9 cellular contexts compared by ENCODE assay signal in genomic region chr11:128553662-128554392, GRCh38. TPM values are rescaled to one million over a fixed set of nuclear protein-coding genes. Genes with fewer than 3 reads are reported as not detected.
DNase-seq lines count a peak whose midpoint lies in the region; ATAC-seq and TF ChIP-seq lines count a peak whose summit lies in the region.
"Had no signal": no experiment of that assay in that cellular context is flagged by ENCODE, and none has a peak within 500 bp of the region (broad histone marks: within the 10 kb centered on the region; RNA-seq: fewer than 3 reads in every experiment).

No MANE protein-coding gene starts in this region.

- peaks cover 46 to 57% (median 53%) of the 10 kb centered on the region in 3 donors for H3K4me1 Mint-ChIP-seq in CD8-positive, alpha-beta memory T cell
- peaks cover 28 to 61% (median 54%) of the 10 kb centered on the region in 7 donors for H3K4me1 Mint-ChIP-seq in naive thymus-derived CD4-positive, alpha-beta T cell
- peaks cover 51% of the 10 kb centered on the region for H3K4me1 Mint-ChIP-seq in activated naive CD4-positive, alpha-beta T cell treated with anti-CD3 and anti-CD28 coated beads, Interleukin-2, amount 10 ng/mL, durations not matched to agents 7 days and 5 days

- no peaks in the 10 kb centered on the region for H3K27me3 Mint-ChIP-seq in CD8-positive, alpha-beta memory T cell
- H3K27me3 Mint-ChIP-seq in naive thymus-derived CD4-positive, alpha-beta T cell, result no peaks in the 10 kb centered on the region
- H3K27me3 Mint-ChIP-seq in activated naive CD4-positive, alpha-beta T cell treated with anti-CD3 and anti-CD28 coated beads, Interleukin-2, amount 10 ng/mL, durations not matched to agents 7 days and 5 days, result no peaks in the 10 kb centered on the region

- TF ChIP-seq CTCF in cardiac fibroblast (IDR thresholded peaks at IDR 0.05; ENCODE audit: low read depth, low read length), result peak; percentile 18

- intact Hi-C loops in naive thymus-derived CD4-positive, alpha-beta T cell (cut with micrococcal nuclease), result no loop called here

- no peak for ATAC-seq in naive thymus-derived CD4-positive, alpha-beta T cell
- ATAC-seq in HG03457 (IDR thresholded peaks at IDR 0.05; ENCODE audit: unreplicated experiment) (no peak), HG02870 (IDR thresholded peaks at IDR 0.05; ENCODE audit: unreplicated experiment) (no peak)

- no peaks in the 10 kb centered on the region for H3K36me3 ChIP-seq in CD8-positive, alpha-beta memory T cell (ENCODE audit: insufficient read depth, low read length)
- no peaks in the 10 kb centered on the region for H3K36me3 ChIP-seq in naive thymus-derived CD4-positive, alpha-beta T cell (ENCODE audit: control insufficient read depth in 2 of 3, insufficient read depth in 3 of 3, low read length in 3 of 3)

- POLR2A ChIA-PET in CD8-positive, alpha-beta memory T cell (lab: Charles Lee), result interaction anchor here (0.6 to 1.2 kb wide), 3 partner anchors 27 to 42 kb away, joined by 3 read pairs; no protein-coding TSS in a partner anchor
- POLR2A ChIA-PET in naive thymus-derived CD4-positive, alpha-beta T cell (lab: Charles Lee), result interaction anchor here (0.6 to 2.5 kb wide), 15 partner anchors 9 to 71 kb away, joined by 3 to 14 read pairs (median 4); no protein-coding TSS in a partner anchor

- CTCF ChIA-PET in CD8-positive, alpha-beta memory T cell (lab: Charles Lee), result interaction anchor here (0.7 to 2.5 kb wide), 6 partner anchors 12 to 77 kb away, joined by 3 to 12 read pairs (median 4); no protein-coding TSS in a partner anchor
- CTCF ChIA-PET in naive thymus-derived CD4-positive, alpha-beta T cell (lab: Charles Lee), result interaction anchor here (0.7 to 1.4 kb wide), 7 partner anchors 9 to 90 kb away, joined by 3 to 5 read pairs (median 3); no protein-coding TSS in a partner anchor
- CTCF ChIA-PET in activated naive CD4-positive, alpha-beta T cell treated with anti-CD3 and anti-CD28 coated beads, Interleukin-2, amount 10 ng/mL, durations not matched to agents 7 days and 5 days (lab: Charles Lee), result interaction anchor here (0.5 to 2.2 kb wide), 8 partner anchors 9 to 277 kb away, joined by 3 to 10 read pairs (median 3); no protein-coding TSS in a partner anchor

- H3K27ac ChIP-seq in CD8-positive, alpha-beta memory T cell (ENCODE audit: low read depth, low read length), result no peak overlapping the region
- no peak overlapping the region for H3K27ac ChIP-seq in naive thymus-derived CD4-positive, alpha-beta T cell (ENCODE audit: low read depth, low read length)

- no peaks in the 10 kb centered on the region for H3K27me3 ChIP-seq in CD8-positive, alpha-beta memory T cell (ENCODE audit: insufficient read depth, low read length, poor library complexity, severe bottlenecking)
- H3K27me3 ChIP-seq in naive thymus-derived CD4-positive, alpha-beta T cell (ENCODE audit: control insufficient read depth in 2 of 2, insufficient read depth in 2 of 2, low read length in 2 of 2), result no peaks in the 10 kb centered on the region

- no peak overlapping the region for H3K4me3 Mint-ChIP-seq in CD8-positive, alpha-beta memory T cell
- H3K4me3 Mint-ChIP-seq in naive thymus-derived CD4-positive, alpha-beta T cell, result peak overlapping the region in 5 of 10 donors; percentile 1 to 75 (median 11)
- no peak overlapping the region for H3K4me3 Mint-ChIP-seq in activated naive CD4-positive, alpha-beta T cell treated with anti-CD3 and anti-CD28 coated beads, Interleukin-2, amount 10 ng/mL, durations not matched to agents 7 days and 5 days

- no peaks in the 10 kb centered on the region for H3K9me3 ChIP-seq in CD8-positive, alpha-beta memory T cell (ENCODE audit: low read length)
- H3K9me3 ChIP-seq in naive thymus-derived CD4-positive, alpha-beta T cell (ENCODE audit: control insufficient read depth in 2 of 3, low read length in 3 of 3), result no peaks in the 10 kb centered on the region

- no peak for DNase-seq in CD8-positive, alpha-beta memory T cell
- DNase-seq in Jurkat, Clone E6-1 (ENCODE audit: low read depth, low spot score), result peak; percentile 58
- DNase-seq in cardiac fibroblast (ENCODE audit: low read depth in 2 of 2), result peak; percentile 44 to 88
- DNase-seq in naive thymus-derived CD4-positive, alpha-beta T cell, result no peak
- no peak for DNase-seq in HK-2 (ENCODE audit: unreplicated experiment)
- DNase-seq in activated naive CD4-positive, alpha-beta T cell treated with anti-CD3 and anti-CD28 coated beads, Interleukin-2, amount 10 ng/mL, durations not matched to agents 7 days and 5 days, result no peak
- DNase-seq: SHP77 treated with DMSO at 0.1 percent for 48 hours had no signal

- H3K36me3 Mint-ChIP-seq in CD8-positive, alpha-beta memory T cell, result no peaks in the 10 kb centered on the region
- H3K36me3 Mint-ChIP-seq in naive thymus-derived CD4-positive, alpha-beta T cell, result no peaks in the 10 kb centered on the region
- H3K36me3 Mint-ChIP-seq in activated naive CD4-positive, alpha-beta T cell treated with anti-CD3 and anti-CD28 coated beads, Interleukin-2, amount 10 ng/mL, durations not matched to agents 7 days and 5 days, result no peaks in the 10 kb centered on the region

- H3K4me1 ChIP-seq in CD8-positive, alpha-beta memory T cell (ENCODE audit: insufficient read depth, low read length), result peaks cover 45% of the 10 kb centered on the region
- peaks cover 32 to 36% of the 10 kb centered on the region in 2 donors for H3K4me1 ChIP-seq in naive thymus-derived CD4-positive, alpha-beta T cell (ENCODE audit: control insufficient read depth in 2 of 2, insufficient read depth in 2 of 2, low read length in 2 of 2)

- H3K27ac Mint-ChIP-seq in CD8-positive, alpha-beta memory T cell, result peak overlapping the region; percentile 36 to 98 (median 94)
- H3K27ac Mint-ChIP-seq in naive thymus-derived CD4-positive, alpha-beta T cell, result peak overlapping the region in 8 of 9 donors; percentile 9 to 99 (median 78)
- no peak overlapping the region for H3K27ac Mint-ChIP-seq in activated naive CD4-positive, alpha-beta T cell treated with anti-CD3 and anti-CD28 coated beads, Interleukin-2, amount 10 ng/mL, durations not matched to agents 7 days and 5 days

- no peaks in the 10 kb centered on the region for H3K9me3 Mint-ChIP-seq in CD8-positive, alpha-beta memory T cell
- peaks cover 0 to 4% (median 0%) of the 10 kb centered on the region in 11 donors for H3K9me3 Mint-ChIP-seq in naive thymus-derived CD4-positive, alpha-beta T cell
- no peaks in the 10 kb centered on the region for H3K9me3 Mint-ChIP-seq in activated naive CD4-positive, alpha-beta T cell treated with anti-CD3 and anti-CD28 coated beads, Interleukin-2, amount 10 ng/mL, durations not matched to agents 7 days and 5 days

- H3K4me3 ChIP-seq in CD8-positive, alpha-beta memory T cell (ENCODE audit: low read length), result no peak overlapping the region
- no peak overlapping the region for H3K4me3 ChIP-seq in Jurkat, Clone E6-1 (ENCODE audit: low read length)
- no peak overlapping the region for H3K4me3 ChIP-seq in cardiac fibroblast (replicated peaks in 1 of 2; ENCODE audit: low read depth in 2 of 2, low read length in 2 of 2)
- H3K4me3 ChIP-seq in naive thymus-derived CD4-positive, alpha-beta T cell (ENCODE audit: low read length), result no peak overlapping the region

RNA-seq across cellular contexts. Expression of gene ETS1, which starts 33.5 kb away (rescaled TPM):
- 100 to 1,000 TPM; 405 to 411 TPM for total RNA-seq in CD8-positive, alpha-beta memory T cell
- 386 TPM for polyA plus RNA-seq in CD8-positive, alpha-beta memory T cell
- polyA plus RNA-seq in Jurkat, Clone E6-1 (2012; ENCODE audit: insufficient read depth, insufficient read length), result 114 TPM
- 100 to 1,000 TPM; 659 to 871 (median 773) TPM for total RNA-seq in naive thymus-derived CD4-positive, alpha-beta T cell
- 100 to 1,000 TPM; 514 to 634 TPM for polyA plus RNA-seq in naive thymus-derived CD4-positive, alpha-beta T cell

Comparison
In these comparisons a context has a peak if more than half of its experiments do, and no peak if none do; other contexts are left out.
1. DNase-seq: peak in Jurkat, Clone E6-1 (single experiment) and cardiac fibroblast (2 of 2); none in CD8-positive, alpha-beta memory T cell (0 of 5), naive thymus-derived CD4-positive, alpha-beta T cell (0 of 9), HK-2 (single experiment) and activated naive CD4-positive, alpha-beta T cell treated with anti-CD3 and anti-CD28 coated beads, Interleukin-2, amount 10 ng/mL, durations not matched to agents 7 days and 5 days (single experiment).